ENCODE assay signal across 8 cellular contexts in the genomic region with DNA sequence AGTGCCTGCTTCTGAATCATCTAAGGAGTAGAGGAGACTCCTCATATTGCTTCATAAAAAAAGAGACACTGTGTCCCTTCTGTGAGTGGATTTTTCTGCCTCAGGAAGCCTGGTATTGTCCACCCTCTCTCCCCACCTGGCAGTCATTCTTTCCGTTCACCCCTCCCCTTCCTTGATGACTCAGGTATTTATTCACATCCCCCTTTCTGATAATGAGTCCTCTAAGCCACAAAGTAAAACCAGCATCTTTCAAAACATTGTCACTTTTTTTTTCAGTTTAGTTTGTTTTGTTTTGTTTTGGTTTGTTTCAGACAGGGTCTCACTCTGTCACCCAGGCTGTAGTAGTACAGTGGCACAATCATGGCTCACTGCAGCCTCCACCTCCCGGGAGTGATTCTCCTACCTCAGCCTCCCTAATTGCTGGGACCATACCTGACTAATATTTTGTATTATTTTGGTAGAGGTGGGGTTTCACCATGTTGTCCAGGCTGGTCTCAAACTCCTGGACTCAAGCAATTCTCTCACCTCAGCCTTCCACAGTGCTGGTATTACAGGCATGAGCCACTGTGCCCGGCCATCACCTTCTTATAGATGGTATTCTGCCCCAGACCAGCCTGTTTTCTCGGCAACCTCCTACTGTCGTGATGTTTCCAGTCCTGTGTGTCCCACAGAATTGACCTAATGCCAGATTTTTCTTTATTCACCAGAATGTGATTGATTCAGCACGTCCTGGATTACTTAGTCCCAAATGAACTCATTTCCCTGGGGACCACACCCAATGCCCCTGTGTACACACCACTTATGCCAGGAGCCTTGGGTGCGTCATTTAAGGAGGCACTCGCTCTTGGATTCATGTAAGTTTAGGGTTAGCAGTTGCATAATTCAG.
DNase-seq lines count a peak whose midpoint lies in the region; ATAC-seq, FAIRE-seq and TF ChIP-seq lines count a peak whose summit lies in the region.

No MANE protein-coding gene starts in this region.

- H3K18ac ChIP-seq in IMR-90 (ENCODE audit: low read depth, low read length), result no peak overlapping the region

- peaks cover 21% of the 10 kb centered on the region for H3K4me1 Mint-ChIP-seq in activated T-cell treated with anti-CD3 and anti-CD28 coated beads, Interleukin-2, amount 50 U/mL, for 72 hours (ENCODE audit: low read depth)
- H3K4me1 Mint-ChIP-seq in naive thymus-derived CD4-positive, alpha-beta T cell, result peaks cover 0 to 12% (median 0%) of the 10 kb centered on the region in 7 donors

- H3K27ac ChIP-seq in IMR-90 (ENCODE audit: insufficient read depth, low read length), result no peak overlapping the region
- no peak overlapping the region for H3K27ac ChIP-seq in naive thymus-derived CD4-positive, alpha-beta T cell (ENCODE audit: low read depth, low read length)

- H4K5ac ChIP-seq in IMR-90 (ENCODE audit: low read depth, low read length), result no peak overlapping the region

- no peak overlapping the region for H3K23ac ChIP-seq in IMR-90 (ENCODE audit: low read depth, low read length)

- H3K9ac ChIP-seq in IMR-90 (ENCODE audit: low read depth, low read length), result no peak overlapping the region

- H3K4me1 ChIP-seq in IMR-90 (ENCODE audit: control insufficient read depth, insufficient read depth, low read length), result peaks cover 6% of the 10 kb centered on the region
- no peaks in the 10 kb centered on the region for H3K4me1 ChIP-seq in naive thymus-derived CD4-positive, alpha-beta T cell (ENCODE audit: control insufficient read depth in 2 of 2, insufficient read depth in 2 of 2, low read length in 2 of 2)

- intact Hi-C loops in IMR-90 (cut with micrococcal nuclease), result no loop called here
- intact Hi-C loops in naive thymus-derived CD4-positive, alpha-beta T cell (cut with micrococcal nuclease), result no loop called here
- intact Hi-C loops in posterior cingulate gyrus (cut with DNase I), result no loop called here

- H3K4me2 ChIP-seq in IMR-90 (ENCODE audit: low read depth, low read length), result no peak overlapping the region

- 0 out of 2 replicates have a peak, but pooled peaks cover 3% of the 10 kb centered on the region for H3K9me1 ChIP-seq in IMR-90 (ENCODE audit: insufficient read depth, low read length)

- no peak overlapping the region for H2BK120ac ChIP-seq in IMR-90 (ENCODE audit: low read depth, low read length)

- in situ Hi-C loops in IMR-90 (cut with MboI; ENCODE audit: low sequenced_read_pairs), result no loop called here

- dilution Hi-C loops in IMR-90 (cut with HindIII; ENCODE audit: low sequenced_read_pairs, unreplicated experiment), result no loop called here

- no peak overlapping the region for H2AFZ ChIP-seq in IMR-90 (replicated peaks; ENCODE audit: low read length, poor library complexity)

- no peak for TF ChIP-seq RAD21 in IMR-90 (IDR thresholded peaks at IDR 0.05; ENCODE audit: low read length)

- no peaks in the 10 kb centered on the region for H3K36me3 Mint-ChIP-seq in activated T-cell treated with anti-CD3 and anti-CD28 coated beads, Interleukin-2, amount 50 U/mL, for 72 hours (ENCODE audit: insufficient read depth in 2 of 2)
- H3K36me3 Mint-ChIP-seq in naive thymus-derived CD4-positive, alpha-beta T cell, result no peaks in the 10 kb centered on the region

- 73% methylated on average over 3 of the region's 8 CpGs; no CpG with 5 or more reads in 1 of the 2 experiments for WGBS in IMR-90 (ENCODE audit: extremely low coverage in 2 of 2, insufficient read length in 1 of 2), 2 experiments

- no peaks in the 10 kb centered on the region for H3K9me3 ChIP-seq in IMR-90 (ENCODE audit: control insufficient read depth, insufficient read depth, low read length)
- H3K9me3 ChIP-seq in naive thymus-derived CD4-positive, alpha-beta T cell (ENCODE audit: control insufficient read depth in 2 of 3, low read length in 3 of 3), result no peaks in the 10 kb centered on the region

- peaks cover 29% of the 10 kb centered on the region for H3K27me3 Mint-ChIP-seq in activated T-cell treated with anti-CD3 and anti-CD28 coated beads, Interleukin-2, amount 50 U/mL, for 72 hours (ENCODE audit: low read depth)
- peaks cover 0 to 27% (median 5%) of the 10 kb centered on the region in 5 donors for H3K27me3 Mint-ChIP-seq in naive thymus-derived CD4-positive, alpha-beta T cell

- no peak overlapping the region for H2AK9ac ChIP-seq in IMR-90 (replicated peaks; ENCODE audit: low read depth, low read length, poor library complexity)

- ATAC-seq in GM21717 (IDR thresholded peaks at IDR 0.05; ENCODE audit: unreplicated experiment) (peak; percentile 86), IMR-90 (ENCODE audit: low read depth) (no peak)
- ATAC-seq in activated T-cell treated with anti-CD3 and anti-CD28 coated beads, Interleukin-2, amount 50 U/mL, for 72 hours (replicated peaks in 1 of 2), result peak; percentile 95 to 96
- ATAC-seq in naive thymus-derived CD4-positive, alpha-beta T cell, result peak; percentile 45

- H2BK15ac ChIP-seq in IMR-90 (ENCODE audit: low read depth, low read length), result no peak overlapping the region

- H3K56ac ChIP-seq in IMR-90 (ENCODE audit: extremely low read depth, insufficient read depth, low read length), result no peak overlapping the region

- no peak for TF ChIP-seq POLR2A in IMR-90 (IDR thresholded peaks at IDR 0.05; ENCODE audit: low read depth, low read length)

- no peaks in the 10 kb centered on the region for H3K79me1 ChIP-seq in IMR-90 (ENCODE audit: low read depth in 1 of 2, low read length in 2 of 2)

- CTCF ChIA-PET in IMR-90 (lab: Yijun Ruan, JAX), result no interaction called here
- CTCF ChIA-PET in naive thymus-derived CD4-positive, alpha-beta T cell (lab: Charles Lee), result no interaction called here

- no peak overlapping the region for H4K8ac ChIP-seq in IMR-90 (ENCODE audit: low read depth in 2 of 2, low read length in 2 of 2)

- H2AK5ac ChIP-seq in IMR-90 (ENCODE audit: low read depth, low read length), result peak overlapping the region; percentile 56; the same call in 1 of the 2 replicates

- H3K4me3 Mint-ChIP-seq in activated T-cell treated with anti-CD3 and anti-CD28 coated beads, Interleukin-2, amount 50 U/mL, for 72 hours, result no peak overlapping the region
- no peak overlapping the region for H3K4me3 Mint-ChIP-seq in naive thymus-derived CD4-positive, alpha-beta T cell

- no peak overlapping the region for H3K4me3 ChIP-seq in IMR-90 (ENCODE audit: insufficient read depth, low read depth, low read length)
- H3K4me3 ChIP-seq in naive thymus-derived CD4-positive, alpha-beta T cell (ENCODE audit: low read length), result no peak overlapping the region

- no peaks in the 10 kb centered on the region for H3K36me3 ChIP-seq in IMR-90 (ENCODE audit: control insufficient read depth, insufficient read depth, low read length)
- no peaks in the 10 kb centered on the region for H3K36me3 ChIP-seq in naive thymus-derived CD4-positive, alpha-beta T cell (ENCODE audit: control insufficient read depth in 2 of 3, insufficient read depth in 3 of 3, low read length in 3 of 3)

- no peak for TF ChIP-seq CTCF in IMR-90 (conservative IDR thresholded peaks at IDR 0.05; ENCODE audit: low read depth, low read length)

- POLR2A ChIA-PET in IMR-90 (lab: Charles Lee; ENCODE audit: unreplicated experiment), result no interaction called here
- POLR2A ChIA-PET in naive thymus-derived CD4-positive, alpha-beta T cell (lab: Charles Lee), result no interaction called here

- no peak overlapping the region for H2BK20ac ChIP-seq in IMR-90 (ENCODE audit: low read depth, low read length)

- H4K20me1 ChIP-seq in IMR-90 (ENCODE audit: insufficient read depth, low read length), result no peaks in the 10 kb centered on the region

- no peak overlapping the region for H3K4ac ChIP-seq in IMR-90 (ENCODE audit: low read depth, low read length)

- peak; percentile 78 for FAIRE-seq in GM18507 (lab: Jason Lieb, UNC)

- no peaks in the 10 kb centered on the region for H3K9me3 Mint-ChIP-seq in activated T-cell treated with anti-CD3 and anti-CD28 coated beads, Interleukin-2, amount 50 U/mL, for 72 hours
- no peaks in the 10 kb centered on the region for H3K9me3 Mint-ChIP-seq in naive thymus-derived CD4-positive, alpha-beta T cell

- BruUV-seq in IMR-90 (replicated peaks; lab: Mats Ljungman, UMichigan), result no TSS peak

- DNase-seq in GM18507 (ENCODE audit: extremely low spot score, insufficient read length, low read depth) (no peak), IMR-90 (no peak), ecto neural progenitor cell (ENCODE audit: low spot score) (no peak), posterior cingulate gyrus (no peak), germinal center (ENCODE audit: low spot score) (no peak)
- DNase-seq in activated T-cell treated with anti-CD3 and anti-CD28 coated beads, Interleukin-2, amount 50 U/mL, for 72 hours, result peak; percentile 64 to 72
- peak in 1 of 9 donors; percentile 38 for DNase-seq in naive thymus-derived CD4-positive, alpha-beta T cell

- peaks cover 8% of the 10 kb centered on the region for H3K27me3 ChIP-seq in IMR-90 (ENCODE audit: control insufficient read depth, insufficient read depth, low read length)
- H3K27me3 ChIP-seq in naive thymus-derived CD4-positive, alpha-beta T cell (ENCODE audit: control insufficient read depth in 2 of 2, insufficient read depth in 2 of 2, low read length in 2 of 2), result no peaks in the 10 kb centered on the region

- no peak overlapping the region for H3K14ac ChIP-seq in IMR-90 (replicated peaks; ENCODE audit: low read depth, low read length)

- H3K27ac Mint-ChIP-seq in activated T-cell treated with anti-CD3 and anti-CD28 coated beads, Interleukin-2, amount 50 U/mL, for 72 hours, result peak overlapping the region; percentile 26
- no peak overlapping the region for H3K27ac Mint-ChIP-seq in naive thymus-derived CD4-positive, alpha-beta T cell

- no peak overlapping the region for H2BK5ac ChIP-seq in IMR-90 (ENCODE audit: low read depth, low read length, poor library complexity, severe bottlenecking)

- no peak overlapping the region for H4K91ac ChIP-seq in IMR-90 (ENCODE audit: insufficient read depth, low read depth, low read length)

TF ChIP-seq in IMR-90, 13 proteins besides CTCF, POLR2A, EP300 and RAD21:
- TF ChIP-seq CEBPB (IDR thresholded peaks at IDR 0.05; ENCODE audit: low read depth, low read length), result 0 out of 2 replicates have a peak, but pooled peaks have one; percentile 1
- TF ChIP-seq, protein P1, sequence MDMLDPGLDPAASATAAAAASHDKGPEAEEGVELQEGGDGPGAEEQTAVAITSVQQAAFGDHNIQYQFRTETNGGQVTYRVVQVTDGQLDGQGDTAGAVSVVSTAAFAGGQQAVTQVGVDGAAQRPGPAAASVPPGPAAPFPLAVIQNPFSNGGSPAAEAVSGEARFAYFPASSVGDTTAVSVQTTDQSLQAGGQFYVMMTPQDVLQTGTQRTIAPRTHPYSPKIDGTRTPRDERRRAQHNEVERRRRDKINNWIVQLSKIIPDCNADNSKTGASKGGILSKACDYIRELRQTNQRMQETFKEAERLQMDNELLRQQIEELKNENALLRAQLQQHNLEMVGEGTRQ (IDR thresholded peaks at IDR 0.05; ENCODE audit: low read depth, low read length), result no peak

Comparison
In these comparisons a context has a peak if more than half of its experiments do, and no peak if none do; other contexts are left out.
1. DNase-seq: peak in activated T-cell treated with anti-CD3 and anti-CD28 coated beads, Interleukin-2, amount 50 U/mL, for 72 hours (2 of 2); none in GM18507 (single experiment), IMR-90 (single experiment), ecto neural progenitor cell (single experiment), posterior cingulate gyrus (0 of 10) and germinal center (single experiment).